1 cellular context compared by ENCODE assay signal in the genomic region with DNA sequence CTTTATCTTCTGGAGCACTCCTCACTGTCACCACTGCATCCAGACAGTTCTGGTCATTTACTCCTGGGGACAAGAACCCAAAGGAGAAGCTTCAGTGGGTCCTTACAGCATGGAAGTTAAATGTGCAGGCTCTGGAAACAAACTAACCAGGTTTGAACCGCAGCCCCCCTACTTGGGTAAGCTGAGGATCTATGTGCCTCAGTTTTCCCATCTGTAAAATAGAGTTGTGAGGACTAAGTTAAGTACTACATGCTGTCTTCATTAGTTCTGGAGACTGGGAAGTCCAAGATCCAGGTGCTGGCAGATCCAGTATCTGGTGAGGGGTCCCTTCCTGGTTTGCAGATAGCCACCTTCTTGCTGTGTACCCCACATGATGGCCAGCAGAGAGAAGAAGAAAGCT.
TF ChIP-seq lines count a peak whose summit lies in the region.

No MANE protein-coding gene starts in this region.

TF ChIP-seq in K562, 482 proteins besides CTCF, POLR2A, EP300 and RAD21:
- peak; percentile 59 for TF ChIP-seq RBM25 (IDR thresholded peaks at IDR 0.05; ENCODE audit: low read depth, low read length, severe bottlenecking)
- 0 out of 2 replicates have a peak, but pooled peaks have one; percentile 23 for TF ChIP-seq BCOR (IDR thresholded peaks at IDR 0.05)
- no peak for TF ChIP-seq KAT7 (CRISPR knock-in tag; IDR thresholded peaks at IDR 0.05; ENCODE audit: borderline replicate concordance)
